Comparison of ENCODE assay signal across 20 cellular contexts in the genomic region with DNA sequence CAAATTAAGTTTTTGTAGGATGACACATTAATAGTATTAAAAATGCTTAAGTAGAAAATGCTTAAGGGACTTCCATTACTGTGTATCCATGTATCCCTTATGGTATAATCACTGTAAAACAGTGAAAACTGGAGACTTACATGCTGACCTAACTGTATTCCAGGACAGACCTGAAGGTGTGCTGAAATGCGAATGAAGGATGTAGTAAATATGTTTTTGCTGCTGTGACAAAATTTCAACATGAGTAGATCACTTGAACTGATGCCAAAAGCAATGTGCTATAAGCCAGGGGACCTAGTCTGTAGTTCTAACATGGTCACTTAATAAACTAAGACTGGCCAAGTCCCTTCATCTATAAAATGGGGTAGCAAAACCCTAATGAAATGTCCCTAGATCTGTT.
"Had no signal": no experiment of that assay in that cellular context is flagged by ENCODE, and none has a peak within 500 bp of the region (broad histone marks: within the 10 kb centered on the region; RNA-seq: fewer than 3 reads in every experiment).

No MANE protein-coding gene starts in this region.

- H2AFZ ChIP-seq: parathyroid adenoma had no signal

- H3K9me3 Mint-ChIP-seq: activated naive CD4-positive, alpha-beta T cell treated with anti-CD3 and anti-CD28 coated beads for 36 hours; activated T-cell treated with anti-CD3 and anti-CD28 coated beads, Interleukin-2, amount 50 U/mL, for 4 hours; natural killer cell had no signal

- H3K4me3 ChIP-seq: lower lobe of right lung, tibial artery had no signal

- H3K27ac ChIP-seq: brain microvascular endothelial cell, lower lobe of right lung, parathyroid adenoma, tibial artery had no signal

- H3K9ac ChIP-seq: parathyroid adenoma had no signal

- H3K4me3 Mint-ChIP-seq: activated naive CD4-positive, alpha-beta T cell treated with anti-CD3 and anti-CD28 coated beads for 36 hours; activated T-cell treated with anti-CD3 and anti-CD28 coated beads, Interleukin-2, amount 50 U/mL, for 4 hours; natural killer cell had no signal

- H3K27ac Mint-ChIP-seq: activated naive CD4-positive, alpha-beta T cell treated with anti-CD3 and anti-CD28 coated beads for 36 hours; natural killer cell had no signal

- H3K79me2 ChIP-seq: parathyroid adenoma had no signal

- H3K36me3 ChIP-seq: brain microvascular endothelial cell, lower lobe of right lung, tibial artery had no signal

- ATAC-seq: activated T-cell treated with anti-CD3 and anti-CD28 coated beads, Interleukin-2, amount 50 U/mL, for 4 hours; lower lobe of right lung; natural killer cell; stimulated activated naive CD8-positive, alpha-beta T cell treated with anti-CD3 and anti-CD28 coated beads, Interleukin-15, Interleukin-2, amounts not matched to agents 100 U/mL and 50 U/mL, for 24 hours had no signal

- H3K27me3 ChIP-seq: brain microvascular endothelial cell, tibial artery had no signal

- H3K36me3 Mint-ChIP-seq: natural killer cell had no signal

- DNase-seq: activated CD4-positive, alpha-beta T cell treated with anti-CD3 and anti-CD28 coated beads for 48 hours; activated CD4-positive, CD25-positive, alpha-beta regulatory T cell; activated CD8-positive, alpha-beta memory T cell treated with anti-CD3 and anti-CD28 coated beads, Interleukin-2, amount 50 U/mL, for 4 hours; activated naive CD4-positive, alpha-beta T cell treated with anti-CD3 and anti-CD28 coated beads for 36 hours; activated T-cell treated with anti-CD3 and anti-CD28 coated beads, Interleukin-2, amount 50 U/mL, for 4 hours; aorta; brain microvascular endothelial cell; central memory CD4-positive, alpha-beta T cell; foreskin melanocyte; lower lobe of right lung; natural killer cell; retina; stimulated activated CD4-positive, alpha-beta T cell treated with anti-CD3 and anti-CD28 coated beads, Interleukin-2, amount 100 ng/mL, for 24 hours; stimulated activated naive CD8-positive, alpha-beta T cell treated with anti-CD3 and anti-CD28 coated beads, Interleukin-15, Interleukin-2, amounts not matched to agents 100 U/mL and 50 U/mL, for 24 hours; substantia nigra; T1000; tibial artery had no signal

- FAIRE-seq: colon, keratinocyte had no signal

- H3K9me3 ChIP-seq: lower lobe of right lung, tibial artery had no signal
